ENCODE assay signal across 17 cellular contexts in the genomic region with DNA sequence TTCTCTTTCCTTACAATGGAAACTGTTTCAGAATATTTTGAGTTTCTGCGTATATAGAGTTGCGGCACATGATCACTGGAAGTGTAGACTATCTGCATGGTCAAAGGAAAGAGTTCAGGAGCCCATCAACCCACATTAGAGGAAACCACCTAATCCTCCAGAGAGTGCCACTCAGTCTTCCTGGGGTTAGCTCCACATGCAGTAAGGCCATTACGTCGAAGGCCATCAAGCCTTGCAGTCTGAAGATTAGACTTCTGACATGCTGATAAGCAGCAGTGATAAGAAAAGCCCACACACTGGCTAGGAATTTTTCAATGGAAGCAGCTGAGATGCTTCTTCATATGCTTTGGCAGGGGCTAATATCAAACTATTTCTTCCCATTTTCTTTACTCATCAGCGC.
"Had no signal": no experiment of that assay in that cellular context is flagged by ENCODE, and none has a peak within 500 bp of the region (broad histone marks: within the 10 kb centered on the region; RNA-seq: fewer than 3 reads in every experiment).

No MANE protein-coding gene starts in this region.

- DNase-seq: Karpas-422, KG1, MG63, NCI-H1092 treated with DMSO at 0.1 percent for 48 hours, NCI-H1436, NCI-H187, NCI-H2029, NCI-H2081 treated with DMSO at 0.1 percent for 48 hours, NCI-H2171, NCI-H226, NCI-H446, NCI-H510A, NCI-H524 treated with DMSO at 0.1 percent for 48 hours, NCI-H69, NCI-H774, SHP77, SK-N-SH had no signal
